ENCODE assay signal across 9 cellular contexts in genomic region chrX:40434947-40435346, GRCh38.
A peak's percentile ranks its signal among the peaks of the same experiment; 100 is the strongest.
DNase-seq lines count a peak whose midpoint lies in the region; ATAC-seq and TF ChIP-seq lines count a peak whose summit lies in the region.
"Had no signal": no experiment of that assay in that cellular context is flagged by ENCODE, and none has a peak within 500 bp of the region (broad histone marks: within the 10 kb centered on the region; RNA-seq: fewer than 3 reads in every experiment).

No MANE protein-coding gene starts in this region.

- 36% methylated on average over 12 of the region's 14 CpGs for WGBS in suprapubic skin

- no peak overlapping the region for H3K27ac ChIP-seq in suprapubic skin

- TF ChIP-seq CTCF in suprapubic skin (IDR thresholded peaks at IDR 0.05): no peak

- peak overlapping the region; percentile 22 for H3K4me3 ChIP-seq in suprapubic skin
- H3K4me3 ChIP-seq: skin epidermis had no signal

- no peak for TF ChIP-seq POLR2A in suprapubic skin (IDR thresholded peaks at IDR 0.05)

- H3K9me3 ChIP-seq in suprapubic skin: no peaks in the 10 kb centered on the region

- no peaks in the 10 kb centered on the region for H3K27me3 ChIP-seq in suprapubic skin

- DNase-seq in NCI-H1092 (lab: John Stamatoyannopoulos, UW) (peak; percentile 55), amniotic epithelial cell (ENCODE audit: low read depth) (peak; percentile 54), iPS-NIHi11 (ENCODE audit: low spot score) (peak; percentile 61), suprapubic skin (ENCODE audit: low spot score in 2 of 2) (no peak), HT-29 (ENCODE audit: low spot score) (no peak)
- no peak for DNase-seq in activated effector memory CD4-positive, alpha-beta T cell treated with Interleukin-2 at 50 U/mL for 16 hours

- no peaks in the 10 kb centered on the region for H3K36me3 ChIP-seq in suprapubic skin

- ATAC-seq in GM21515 (IDR thresholded peaks at IDR 0.05; ENCODE audit: unreplicated experiment) (no peak), GM21723 (IDR thresholded peaks at IDR 0.05; ENCODE audit: unreplicated experiment) (no peak)

- peaks cover 11% of the 10 kb centered on the region for H3K4me1 ChIP-seq in suprapubic skin

- TF ChIP-seq EP300 in suprapubic skin (IDR thresholded peaks at IDR 0.05): no peak

Comparison
In these comparisons a context has a peak if more than half of its experiments do, and no peak if none do; other contexts are left out.
1. DNase-seq: peak in NCI-H1092 (single experiment), amniotic epithelial cell (single experiment) and iPS-NIHi11 (single experiment); none in suprapubic skin (0 of 2), activated effector memory CD4-positive, alpha-beta T cell treated with Interleukin-2 at 50 U/mL for 16 hours (single experiment) and HT-29 (single experiment).